1 cellular context compared by ENCODE assay signal in the genomic region with DNA sequence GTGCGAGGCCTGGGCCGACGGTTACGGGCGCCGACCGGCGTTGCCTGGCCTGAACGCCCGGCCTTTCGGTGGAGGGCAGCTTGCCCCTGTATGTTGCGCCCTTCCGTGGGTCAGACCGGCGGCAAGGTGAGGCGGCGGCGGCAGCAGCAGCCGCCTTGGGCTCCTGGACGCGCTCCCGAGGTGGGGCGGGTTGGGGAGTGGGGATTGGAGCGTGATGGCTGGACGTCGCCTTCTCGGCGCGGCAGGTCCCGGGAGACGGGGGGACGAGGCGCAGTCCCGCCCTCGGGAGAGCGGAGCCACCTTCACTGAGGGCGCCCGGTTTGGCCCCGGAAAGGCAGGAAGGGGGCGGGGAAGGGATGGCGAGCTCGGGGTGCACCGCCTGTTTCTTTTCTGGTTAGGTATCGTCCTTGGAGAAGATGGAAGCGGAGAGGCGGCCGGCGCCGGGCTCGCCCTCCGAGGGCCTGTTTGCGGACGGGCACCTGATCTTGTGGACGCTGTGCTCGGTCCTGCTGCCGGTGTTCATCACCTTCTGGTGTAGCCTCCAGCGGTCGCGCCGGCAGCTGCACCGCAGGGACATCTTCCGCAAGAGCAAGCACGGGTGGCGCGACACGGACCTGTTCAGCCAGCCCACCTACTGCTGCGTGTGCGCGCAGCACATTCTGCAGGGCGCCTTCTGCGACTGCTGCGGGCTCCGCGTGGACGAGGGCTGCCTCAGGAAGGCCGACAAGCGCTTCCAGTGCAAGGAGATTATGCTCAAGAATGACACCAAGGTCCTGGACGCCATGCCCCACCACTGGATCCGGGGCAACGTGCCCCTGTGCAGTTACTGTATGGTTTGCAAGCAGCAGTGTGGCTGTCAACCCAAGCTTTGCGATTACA.
A peak's percentile ranks its signal among the peaks of the same experiment; 100 is the strongest.
TF ChIP-seq lines count a peak whose summit lies in the region.

No MANE protein-coding gene starts in this region.

TF ChIP-seq in HepG2, 621 proteins besides CTCF, POLR2A, EP300 and RAD21 (continued from another document and continues in another):
- no peak for TF ChIP-seq IRF9 (CRISPR knock-in tag; IDR thresholded peaks at IDR 0.05; ENCODE audit: borderline replicate concordance)
- peak; percentile 78 for TF ChIP-seq ZNF317 (CRISPR knock-in tag; IDR thresholded peaks at IDR 0.05)
- no peak for TF ChIP-seq YEATS2 (CRISPR knock-in tag; IDR thresholded peaks at IDR 0.05; ENCODE audit: borderline replicate concordance)
- TF ChIP-seq KDM3A (CRISPR knock-in tag; IDR thresholded peaks at IDR 0.05; ENCODE audit: low read depth) = no peak
- no peak for TF ChIP-seq ZNF589 (CRISPR knock-in tag; conservative IDR thresholded peaks at IDR 0.05)
- TF ChIP-seq, protein P1, sequence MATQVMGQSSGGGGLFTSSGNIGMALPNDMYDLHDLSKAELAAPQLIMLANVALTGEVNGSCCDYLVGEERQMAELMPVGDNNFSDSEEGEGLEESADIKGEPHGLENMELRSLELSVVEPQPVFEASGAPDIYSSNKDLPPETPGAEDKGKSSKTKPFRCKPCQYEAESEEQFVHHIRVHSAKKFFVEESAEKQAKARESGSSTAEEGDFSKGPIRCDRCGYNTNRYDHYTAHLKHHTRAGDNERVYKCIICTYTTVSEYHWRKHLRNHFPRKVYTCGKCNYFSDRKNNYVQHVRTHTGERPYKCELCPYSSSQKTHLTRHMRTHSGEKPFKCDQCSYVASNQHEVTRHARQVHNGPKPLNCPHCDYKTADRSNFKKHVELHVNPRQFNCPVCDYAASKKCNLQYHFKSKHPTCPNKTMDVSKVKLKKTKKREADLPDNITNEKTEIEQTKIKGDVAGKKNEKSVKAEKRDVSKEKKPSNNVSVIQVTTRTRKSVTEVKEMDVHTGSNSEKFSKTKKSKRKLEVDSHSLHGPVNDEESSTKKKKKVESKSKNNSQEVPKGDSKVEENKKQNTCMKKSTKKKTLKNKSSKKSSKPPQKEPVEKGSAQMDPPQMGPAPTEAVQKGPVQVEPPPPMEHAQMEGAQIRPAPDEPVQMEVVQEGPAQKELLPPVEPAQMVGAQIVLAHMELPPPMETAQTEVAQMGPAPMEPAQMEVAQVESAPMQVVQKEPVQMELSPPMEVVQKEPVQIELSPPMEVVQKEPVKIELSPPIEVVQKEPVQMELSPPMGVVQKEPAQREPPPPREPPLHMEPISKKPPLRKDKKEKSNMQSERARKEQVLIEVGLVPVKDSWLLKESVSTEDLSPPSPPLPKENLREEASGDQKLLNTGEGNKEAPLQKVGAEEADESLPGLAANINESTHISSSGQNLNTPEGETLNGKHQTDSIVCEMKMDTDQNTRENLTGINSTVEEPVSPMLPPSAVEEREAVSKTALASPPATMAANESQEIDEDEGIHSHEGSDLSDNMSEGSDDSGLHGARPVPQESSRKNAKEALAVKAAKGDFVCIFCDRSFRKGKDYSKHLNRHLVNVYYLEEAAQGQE (IDR thresholded peaks at IDR 0.05; ENCODE audit: borderline replicate concordance in 1 of 2, low read depth in 1 of 2, low read length in 2 of 2) = no peak
- TF ChIP-seq ZNF773 (CRISPR knock-in tag; IDR thresholded peaks at IDR 0.05; ENCODE audit: borderline replicate concordance) = 0 out of 2 replicates have a peak, but pooled peaks have one; percentile 36
- peak; percentile 3 for TF ChIP-seq TEAD3 (CRISPR knock-in tag; optimal IDR thresholded peaks at IDR 0.05; ENCODE audit: borderline replicate concordance)
- TF ChIP-seq, protein P2, sequence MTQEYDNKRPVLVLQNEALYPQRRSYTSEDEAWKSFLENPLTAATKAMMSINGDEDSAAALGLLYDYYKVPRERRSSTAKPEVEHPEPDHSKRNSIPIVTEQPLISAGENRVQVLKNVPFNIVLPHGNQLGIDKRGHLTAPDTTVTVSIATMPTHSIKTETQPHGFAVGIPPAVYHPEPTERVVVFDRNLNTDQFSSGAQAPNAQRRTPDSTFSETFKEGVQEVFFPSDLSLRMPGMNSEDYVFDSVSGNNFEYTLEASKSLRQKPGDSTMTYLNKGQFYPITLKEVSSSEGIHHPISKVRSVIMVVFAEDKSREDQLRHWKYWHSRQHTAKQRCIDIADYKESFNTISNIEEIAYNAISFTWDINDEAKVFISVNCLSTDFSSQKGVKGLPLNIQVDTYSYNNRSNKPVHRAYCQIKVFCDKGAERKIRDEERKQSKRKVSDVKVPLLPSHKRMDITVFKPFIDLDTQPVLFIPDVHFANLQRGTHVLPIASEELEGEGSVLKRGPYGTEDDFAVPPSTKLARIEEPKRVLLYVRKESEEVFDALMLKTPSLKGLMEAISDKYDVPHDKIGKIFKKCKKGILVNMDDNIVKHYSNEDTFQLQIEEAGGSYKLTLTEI (CRISPR knock-in tag; conservative IDR thresholded peaks at IDR 0.05) = no peak
- 0 out of 2 replicates have a peak, but pooled peaks have one; percentile 2 for TF ChIP-seq ZNF563 (CRISPR knock-in tag; IDR thresholded peaks at IDR 0.05)
- no peak for TF ChIP-seq ZNF577 (CRISPR knock-in tag; IDR thresholded peaks at IDR 0.05; ENCODE audit: borderline replicate concordance, low read depth)
- TF ChIP-seq ZNF335 (CRISPR knock-in tag; IDR thresholded peaks at IDR 0.05) = no peak
- no peak for TF ChIP-seq SKI (IDR thresholded peaks at IDR 0.05; ENCODE audit: partially characterized antibody)
- TF ChIP-seq, protein P3, sequence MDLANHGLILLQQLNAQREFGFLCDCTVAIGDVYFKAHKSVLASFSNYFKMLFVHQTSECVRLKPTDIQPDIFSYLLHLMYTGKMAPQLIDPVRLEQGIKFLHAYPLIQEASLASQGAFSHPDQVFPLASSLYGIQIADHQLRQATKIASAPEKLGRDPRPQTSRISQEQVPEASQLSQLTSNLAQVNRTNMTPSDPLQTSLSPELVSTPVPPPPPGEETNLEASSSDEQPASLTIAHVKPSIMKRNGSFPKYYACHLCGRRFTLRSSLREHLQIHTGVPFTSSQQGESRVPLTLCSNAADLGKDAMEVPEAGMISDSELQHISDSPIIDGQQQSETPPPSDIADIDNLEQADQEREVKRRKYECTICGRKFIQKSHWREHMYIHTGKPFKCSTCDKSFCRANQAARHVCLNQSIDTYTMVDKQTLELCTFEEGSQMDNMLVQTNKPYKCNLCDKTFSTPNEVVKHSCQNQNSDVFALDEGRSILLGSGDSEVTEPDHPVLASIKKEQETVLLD (CRISPR knock-in tag; IDR thresholded peaks at IDR 0.05; ENCODE audit: low read depth) = peak; percentile 43
- no peak for TF ChIP-seq ZNF513 (CRISPR knock-in tag; conservative IDR thresholded peaks at IDR 0.05)
- TF ChIP-seq, protein P4, sequence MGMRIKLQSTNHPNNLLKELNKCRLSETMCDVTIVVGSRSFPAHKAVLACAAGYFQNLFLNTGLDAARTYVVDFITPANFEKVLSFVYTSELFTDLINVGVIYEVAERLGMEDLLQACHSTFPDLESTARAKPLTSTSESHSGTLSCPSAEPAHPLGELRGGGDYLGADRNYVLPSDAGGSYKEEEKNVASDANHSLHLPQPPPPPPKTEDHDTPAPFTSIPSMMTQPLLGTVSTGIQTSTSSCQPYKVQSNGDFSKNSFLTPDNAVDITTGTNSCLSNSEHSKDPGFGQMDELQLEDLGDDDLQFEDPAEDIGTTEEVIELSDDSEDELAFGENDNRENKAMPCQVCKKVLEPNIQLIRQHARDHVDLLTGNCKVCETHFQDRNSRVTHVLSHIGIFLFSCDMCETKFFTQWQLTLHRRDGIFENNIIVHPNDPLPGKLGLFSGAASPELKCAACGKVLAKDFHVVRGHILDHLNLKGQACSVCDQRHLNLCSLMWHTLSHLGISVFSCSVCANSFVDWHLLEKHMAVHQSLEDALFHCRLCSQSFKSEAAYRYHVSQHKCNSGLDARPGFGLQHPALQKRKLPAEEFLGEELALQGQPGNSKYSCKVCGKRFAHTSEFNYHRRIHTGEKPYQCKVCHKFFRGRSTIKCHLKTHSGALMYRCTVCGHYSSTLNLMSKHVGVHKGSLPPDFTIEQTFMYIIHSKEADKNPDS (CRISPR knock-in tag; IDR thresholded peaks at IDR 0.05) = no peak
- TF ChIP-seq FOXM1 (CRISPR knock-in tag; IDR thresholded peaks at IDR 0.05) = no peak; the same call in 1 of the 2 replicates
- peak; percentile 60 for TF ChIP-seq HNRNPK (IDR thresholded peaks at IDR 0.05; ENCODE audit: low read depth, low read length, poor library complexity, severe bottlenecking)
- TF ChIP-seq PAXIP1 (CRISPR knock-in tag; conservative IDR thresholded peaks at IDR 0.05) = no peak
- no peak for TF ChIP-seq ZNF34 (CRISPR knock-in tag; IDR thresholded peaks at IDR 0.05; ENCODE audit: borderline replicate concordance)
- TF ChIP-seq ZNF891 (CRISPR knock-in tag; IDR thresholded peaks at IDR 0.05) = peak; percentile 78
- TF ChIP-seq BRF2 (CRISPR knock-in tag; IDR thresholded peaks at IDR 0.05) = no peak; the same call in 1 of the 2 replicates
- TF ChIP-seq ZFP36L2 (CRISPR knock-in tag; IDR thresholded peaks at IDR 0.05) = no peak
- no peak for TF ChIP-seq ZNF816 (CRISPR knock-in tag; IDR thresholded peaks at IDR 0.05; ENCODE audit: borderline replicate concordance)
- no peak for TF ChIP-seq U2AF1 (optimal IDR thresholded peaks at IDR 0.05; ENCODE audit: low read depth, low read length)
- 0 out of 2 replicates have a peak, but pooled peaks have one; percentile 9 for TF ChIP-seq STAG1 (CRISPR knock-in tag; IDR thresholded peaks at IDR 0.05)
- TF ChIP-seq ZNF180 (CRISPR knock-in tag; IDR thresholded peaks at IDR 0.05; ENCODE audit: borderline replicate concordance, low read depth) = no peak
